Comparison of ENCODE assay signal across 14 cellular contexts in the genomic region with DNA sequence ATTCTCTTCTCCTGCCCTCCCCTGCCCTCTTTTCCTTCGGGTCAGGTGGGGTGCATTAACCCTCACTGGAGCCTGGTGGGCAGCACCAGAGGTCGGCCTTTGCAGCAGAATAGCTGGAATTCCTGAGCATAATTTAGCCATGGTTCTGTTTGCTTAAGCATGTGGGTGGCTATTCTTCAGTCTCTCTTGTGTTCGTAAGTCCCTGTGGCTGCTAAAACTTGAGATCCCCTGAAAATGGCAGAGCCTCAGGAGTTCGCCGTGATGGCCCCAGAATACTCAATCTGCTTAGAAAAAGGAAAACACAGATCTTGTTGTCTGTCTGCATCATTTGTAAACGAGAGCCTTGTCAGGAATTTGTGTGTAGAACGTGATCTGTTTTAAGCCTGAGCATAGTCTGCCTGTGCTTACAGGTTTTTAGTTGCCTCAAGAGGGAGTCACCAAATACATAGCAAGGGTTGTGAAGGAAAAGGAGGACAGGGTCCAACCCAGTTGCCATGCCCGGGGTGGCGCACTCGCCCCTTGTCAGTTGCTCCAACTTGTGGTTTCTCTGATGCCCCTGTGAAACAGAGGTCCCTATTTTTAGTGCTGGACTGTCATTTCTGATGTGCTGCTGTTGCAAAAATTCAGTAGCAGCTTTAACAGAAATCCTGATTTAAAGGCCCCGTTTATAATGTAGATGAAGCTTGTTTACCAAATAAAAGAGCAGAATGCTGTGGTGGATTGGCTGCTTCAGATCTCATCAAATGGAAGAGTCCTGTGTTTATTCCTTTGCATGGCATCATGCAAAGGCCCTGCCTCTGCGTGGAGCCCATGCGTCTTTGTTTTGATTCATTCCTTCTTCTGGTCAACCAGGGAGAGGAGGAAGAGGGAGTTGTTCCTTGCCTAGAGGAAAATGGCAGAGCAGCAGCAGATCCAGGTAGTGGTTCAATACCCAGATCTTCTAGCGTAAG.
DNase-seq lines count a peak whose midpoint lies in the region; ATAC-seq and TF ChIP-seq lines count a peak whose summit lies in the region.
"Had no signal": no experiment of that assay in that cellular context is flagged by ENCODE, and none has a peak within 500 bp of the region (broad histone marks: within the 10 kb centered on the region; RNA-seq: fewer than 3 reads in every experiment).

No MANE protein-coding gene starts in this region.

- H3K27me3 ChIP-seq in BLaER1 (no peaks in the 10 kb centered on the region), MM.1S (replicated peaks; ENCODE audit: insufficient read depth, low read length) (no peaks in the 10 kb centered on the region), breast epithelium (no peaks in the 10 kb centered on the region)
- H3K27me3 ChIP-seq: Peyer's patch had no signal

- H3F3A ChIP-seq in MM.1S (ENCODE audit: insufficient read depth, low read length) = no peaks in the 10 kb centered on the region

- H3K9me3 ChIP-seq in BLaER1 (peaks cover 5% of the 10 kb centered on the region; the same call in 1 of the 2 replicates), MM.1S (replicated peaks; ENCODE audit: insufficient read depth, low read length) (no peaks in the 10 kb centered on the region), breast epithelium (no peaks in the 10 kb centered on the region)
- H3K9me3 ChIP-seq: Peyer's patch had no signal

- DNase-seq in MM.1S (peak; percentile 32), epithelial cell of proximal tubule (ENCODE audit: low read depth) (peak; percentile 7), breast epithelium (ENCODE audit: low spot score in 2 of 2) (no peak), NCI-H128 (lab: John Stamatoyannopoulos, UW; ENCODE audit: unreplicated experiment) (no peak)
- no peak for DNase-seq in naive thymus-derived CD8-positive, alpha-beta T cell
- no peak for DNase-seq in activated CD8-positive, alpha-beta memory T cell treated with anti-CD3 and anti-CD28 coated beads for 24 hours
- DNase-seq: ACHN; activated naive CD8-positive, alpha-beta T cell treated with anti-CD3 and anti-CD28 coated beads for 36 hours; NCI-H2171; Peyer's patch; stimulated activated CD4-positive, alpha-beta T cell treated with anti-CD3 and anti-CD28 coated beads, Interleukin-4, amount 100 ng/mL, for 4 hours had no signal

- H3K9me2 ChIP-seq in MM.1S (replicated peaks; ENCODE audit: insufficient read depth, low read length) = no peaks in the 10 kb centered on the region

- peaks cover 0 to 3% (median 0%) of the 10 kb centered on the region in 3 donors for H3K36me3 Mint-ChIP-seq in naive thymus-derived CD8-positive, alpha-beta T cell
- H3K36me3 Mint-ChIP-seq: activated naive CD8-positive, alpha-beta T cell treated with anti-CD3 and anti-CD28 coated beads for 36 hours; IgD-negative memory B cell had no signal

- H3K27ac Mint-ChIP-seq in naive thymus-derived CD8-positive, alpha-beta T cell = peak overlapping the region in 8 of 10 donors; percentile 15 to 89 (median 64)
- H3K27ac Mint-ChIP-seq: activated naive CD8-positive, alpha-beta T cell treated with anti-CD3 and anti-CD28 coated beads for 36 hours had no signal

- no peak for TF ChIP-seq POLR2A in breast epithelium (IDR thresholded peaks at IDR 0.05)

- peaks cover 23 to 51% (median 46%) of the 10 kb centered on the region in 4 donors for H3K4me1 Mint-ChIP-seq in naive thymus-derived CD8-positive, alpha-beta T cell

- POLR2A ChIA-PET in naive thymus-derived CD8-positive, alpha-beta T cell (lab: Charles Lee) = no interaction called here

- H3K4me3 ChIP-seq in BLaER1 = peak overlapping the region; percentile 19; the same call in 1 of the 2 replicates
- H3K4me3 ChIP-seq in MM.1S (ENCODE audit: low read length) = no peak overlapping the region
- no peak overlapping the region for H3K4me3 ChIP-seq in epithelial cell of proximal tubule (ENCODE audit: low read depth, low read length)
- H3K4me3 ChIP-seq in breast epithelium = no peak overlapping the region
- H3K4me3 ChIP-seq: Peyer's patch had no signal

- H3K4me1 ChIP-seq in BLaER1 (peaks cover 70% of the 10 kb centered on the region), MM.1S (ENCODE audit: low read length) (peaks cover 8% of the 10 kb centered on the region), breast epithelium (no peaks in the 10 kb centered on the region)
- H3K4me1 ChIP-seq: Peyer's patch had no signal

- intact Hi-C loops in breast epithelium (cut with DNase I; ENCODE audit: low total_unique reads) = no loop called here

- H3K27ac ChIP-seq in BLaER1 = peak overlapping the region; percentile 77
- H3K27ac ChIP-seq in MM.1S (ENCODE audit: low read length) = no peak overlapping the region
- H3K27ac ChIP-seq in breast epithelium = no peak overlapping the region
- H3K27ac ChIP-seq: Peyer's patch had no signal

- H3K9me3 Mint-ChIP-seq in naive thymus-derived CD8-positive, alpha-beta T cell = peaks cover 0 to 6% (median 0%) of the 10 kb centered on the region in 9 donors
- H3K9me3 Mint-ChIP-seq: activated naive CD8-positive, alpha-beta T cell treated with anti-CD3 and anti-CD28 coated beads for 36 hours; IgD-negative memory B cell had no signal

- H4K20me1 ChIP-seq in BLaER1 = no peaks in the 10 kb centered on the region
- H4K20me1 ChIP-seq in MM.1S (ENCODE audit: insufficient read depth, low read length) = no peaks in the 10 kb centered on the region

- peak overlapping the region; percentile 57; the same call in 1 of the 2 replicates for H3K9ac ChIP-seq in BLaER1
- H3K9ac ChIP-seq in MM.1S (ENCODE audit: low read length) = no peak overlapping the region

- peak overlapping the region; percentile 65 for H3K4me2 ChIP-seq in BLaER1
- peak overlapping the region; percentile 34; the same call in 1 of the 2 replicates for H3K4me2 ChIP-seq in MM.1S (ENCODE audit: low read depth, low read length)

- peak overlapping the region in 4 of 10 donors; percentile 36 to 52 (median 46) for H3K4me3 Mint-ChIP-seq in naive thymus-derived CD8-positive, alpha-beta T cell
- H3K4me3 Mint-ChIP-seq: activated naive CD8-positive, alpha-beta T cell treated with anti-CD3 and anti-CD28 coated beads for 36 hours; IgD-negative memory B cell had no signal

- H3K36me3 ChIP-seq in BLaER1 (no peaks in the 10 kb centered on the region), MM.1S (replicated peaks; ENCODE audit: insufficient read depth, low read length) (no peaks in the 10 kb centered on the region), breast epithelium (no peaks in the 10 kb centered on the region)

- H3K79me2 ChIP-seq in MM.1S (ENCODE audit: low read length) = no peaks in the 10 kb centered on the region

- 0 out of 2 replicates have a peak overlapping the region, but pooled peaks have one; percentile 11 for H2AFZ ChIP-seq in MM.1S (ENCODE audit: low read length)

- ATAC-seq in naive thymus-derived CD8-positive, alpha-beta T cell = no peak
- no peak for ATAC-seq in esophagus mucosa

- H3K27me3 Mint-ChIP-seq in naive thymus-derived CD8-positive, alpha-beta T cell = no peaks in the 10 kb centered on the region
- H3K27me3 Mint-ChIP-seq: activated naive CD8-positive, alpha-beta T cell treated with anti-CD3 and anti-CD28 coated beads for 36 hours had no signal

- TF ChIP-seq CTCF in MM.1S (IDR thresholded peaks at IDR 0.05; ENCODE audit: low read length) = no peak
- TF ChIP-seq CTCF in epithelial cell of proximal tubule (conservative IDR thresholded peaks at IDR 0.05; ENCODE audit: low read depth, low read length) = no peak
- TF ChIP-seq CTCF in breast epithelium (IDR thresholded peaks at IDR 0.05) = no peak

Comparison
In these comparisons a context has a peak if more than half of its experiments do, and no peak if none do; other contexts are left out.
1. DNase-seq: peak in MM.1S (single experiment) and epithelial cell of proximal tubule (single experiment); none in naive thymus-derived CD8-positive, alpha-beta T cell (0 of 10), breast epithelium (0 of 2), activated CD8-positive, alpha-beta memory T cell treated with anti-CD3 and anti-CD28 coated beads for 24 hours (single experiment) and NCI-H128 (single experiment).